Comparison of ENCODE assay signal across 30 cellular contexts in the genomic region with DNA sequence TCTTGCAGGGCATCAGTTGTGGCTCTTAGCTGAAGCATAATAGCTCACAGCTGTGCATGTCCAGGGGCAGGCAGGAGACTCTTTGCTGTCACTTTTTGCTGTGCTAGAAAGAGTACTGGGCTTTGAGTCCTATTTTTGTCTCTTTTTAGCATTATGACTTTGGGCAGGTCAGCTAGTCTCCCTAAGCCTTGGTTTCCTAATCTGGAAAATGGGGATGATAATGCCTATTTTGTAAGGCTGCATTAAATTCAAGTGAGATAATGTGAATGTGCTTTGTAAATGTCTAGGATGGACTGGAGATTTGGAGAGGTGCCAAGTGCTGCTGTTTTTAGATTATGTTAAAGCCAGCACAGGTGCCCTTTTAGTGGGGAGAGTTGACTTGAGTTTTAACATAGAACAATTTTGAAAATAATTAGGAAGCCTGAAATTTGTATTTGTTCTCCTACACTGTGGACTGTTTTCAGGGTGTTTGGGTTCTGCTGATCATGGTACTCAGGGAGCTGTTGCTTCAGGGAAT. TPM values are rescaled to one million over a fixed set of nuclear protein-coding genes. Genes with fewer than 3 reads are reported as not detected.
"Had no signal": no experiment of that assay in that cellular context is flagged by ENCODE, and none has a peak within 500 bp of the region (broad histone marks: within the 10 kb centered on the region; RNA-seq: fewer than 3 reads in every experiment).

No MANE protein-coding gene starts in this region.

- FAIRE-seq: endometrium, kidney had no signal

- H3K27me3 ChIP-seq: body of pancreas, cardiac muscle cell, foreskin keratinocyte, vagina had no signal

- H3K4me3 ChIP-seq: body of pancreas, cardiac muscle cell, lower lobe of right lung, thoracic aorta, vagina had no signal

- DNase-seq: activated CD4-positive, alpha-beta memory T cell treated with anti-CD3 and anti-CD28 coated beads, Interleukin-2, amount 10 ng/mL, durations not matched to agents 7 days and 5 days; activated CD4-positive, alpha-beta T cell treated with anti-CD3 and anti-CD28 coated beads, Interleukin-2, amount 10 ng/mL, durations not matched to agents 24 days and 14 days; activated effector memory CD4-positive, alpha-beta T cell treated with anti-CD3 and anti-CD28 coated beads, Interleukin-2, amount 50 U/mL, for 16 hours; activated naive CD4-positive, alpha-beta T cell treated with anti-CD3 and anti-CD28 coated beads, Interleukin-2, amount 10 ng/mL, durations not matched to agents 7 days and 5 days; activated T-cell treated with anti-CD3 and anti-CD28 coated beads, Interleukin-2, amount 50 U/mL, for 72 hours; anterior cingulate cortex; body of pancreas; cortex of kidney; foreskin keratinocyte; kidney; lower lobe of right lung; mesendoderm; naive thymus-derived CD4-positive, alpha-beta T cell; occipital lobe; stimulated activated CD4-positive, alpha-beta T cell treated with anti-CD3 and anti-CD28 coated beads, Interleukin-2, amount 100 ng/mL, for 48 hours; stimulated activated CD8-positive, alpha-beta memory T cell treated with anti-CD3 and anti-CD28 coated beads, Interleukin-4, amount 100 ng/mL, for 48 hours; stimulated activated naive CD4-positive, alpha-beta T cell treated with Interleukin-2 at 50 U/mL for 16 hours had no signal

- ATAC-seq: activated CD4-positive, CD25-positive, alpha-beta regulatory T cell treated with anti-CD3 and anti-CD28 coated beads, Interleukin-2, amount 50 U/mL, for 24 hours; activated T-cell treated with anti-CD3 and anti-CD28 coated beads, Interleukin-2, amount 50 U/mL, for 72 hours; body of pancreas; foreskin keratinocyte; left lobe of liver; lower lobe of right lung; naive thymus-derived CD4-positive, alpha-beta T cell had no signal

- H3K36me3 ChIP-seq: cardiac muscle cell, lower lobe of right lung, thoracic aorta, vagina had no signal

- H3K9me3 ChIP-seq: body of pancreas, lower lobe of right lung, thoracic aorta, vagina had no signal

- H3K27ac ChIP-seq: body of pancreas, cardiac muscle cell, foreskin keratinocyte, lower lobe of right lung, thoracic aorta, vagina, VCaP had no signal

RNA-seq across cellular contexts. Expression of gene GSTT4, which starts 25.0 kb away (rescaled TPM):
- total RNA-seq: activated CD4-positive, alpha-beta memory T cell treated with anti-CD3 and anti-CD28 coated beads, Interleukin-2, amount 10 ng/mL, durations not matched to agents 7 days and 5 days; activated CD4-positive, alpha-beta T cell treated with anti-CD3 and anti-CD28 coated beads, Interleukin-2, amount 10 ng/mL, durations not matched to agents 24 days and 14 days; activated T-cell treated with anti-CD3 and anti-CD28 coated beads, Interleukin-2, amount 50 U/mL, for 72 hours; body of pancreas; cardiac muscle cell; cerebellum; epithelial cell of proximal tubule; foreskin keratinocyte; glomerular endothelial cell; kidney; left lobe of liver; lower lobe of right lung; naive thymus-derived CD4-positive, alpha-beta T cell; neural crest cell; occipital lobe; posterior vena cava; renal cortical epithelial cell; thoracic aorta; vagina had no signal
- polyA plus RNA-seq: cardiac muscle cell; foreskin keratinocyte; naive thymus-derived CD4-positive, alpha-beta T cell had no signal

RNA-seq across cellular contexts. Expression of gene GSTT2, which starts 50.3 kb away (rescaled TPM):
- total RNA-seq: activated CD4-positive, alpha-beta memory T cell treated with anti-CD3 and anti-CD28 coated beads, Interleukin-2, amount 10 ng/mL, durations not matched to agents 7 days and 5 days; activated T-cell treated with anti-CD3 and anti-CD28 coated beads, Interleukin-2, amount 50 U/mL, for 72 hours; body of pancreas; cerebellum; epithelial cell of proximal tubule; left lobe of liver; naive thymus-derived CD4-positive, alpha-beta T cell; neural crest cell; occipital lobe; thoracic aorta; vagina had no signal
- polyA plus RNA-seq: naive thymus-derived CD4-positive, alpha-beta T cell had no signal
